In genomic region chr5:2888520-2889060, GRCh38 we compare ENCODE assay signal across 24 cellular contexts.
DNase-seq lines count a peak whose midpoint lies in the region; ATAC-seq and TF ChIP-seq lines count a peak whose summit lies in the region.
"Had no signal": no experiment of that assay in that cellular context is flagged by ENCODE, and none has a peak within 500 bp of the region (broad histone marks: within the 10 kb centered on the region; RNA-seq: fewer than 3 reads in every experiment).

No MANE protein-coding gene starts in this region.

- H3K4me2 ChIP-seq in neuronal stem cell (ENCODE audit: insufficient read depth, low read length, poor library complexity, severe bottlenecking): no peak overlapping the region
- H3K4me2 ChIP-seq: GM23338, SK-N-SH had no signal

- peaks cover 3% of the 10 kb centered on the region for H3K79me1 ChIP-seq in neuronal stem cell (ENCODE audit: low read depth, low read length)

- H2BK5ac ChIP-seq in neuronal stem cell (ENCODE audit: low read length): peak overlapping the region; percentile 30

- intact Hi-C loops in cardiac septum (cut with DNase I): no loop called here

- no peak overlapping the region for H2BK120ac ChIP-seq in neuronal stem cell (ENCODE audit: low read depth, low read length)

- H3K9ac ChIP-seq in neuronal stem cell (ENCODE audit: low read depth, low read length, poor library complexity): peak overlapping the region; percentile 46
- H3K9ac ChIP-seq: SK-N-SH had no signal

- peak overlapping the region; percentile 11 for H3K23ac ChIP-seq in neuronal stem cell (ENCODE audit: low read depth, low read length, poor library complexity)

- no peak overlapping the region for H4K91ac ChIP-seq in neuronal stem cell (ENCODE audit: low read depth, low read length, poor library complexity)

- H3K27me3 ChIP-seq in right atrium auricular region: no peaks in the 10 kb centered on the region
- no peaks in the 10 kb centered on the region for H3K27me3 ChIP-seq in neuronal stem cell (ENCODE audit: control insufficient read depth in 3 of 3, insufficient read depth in 3 of 3, low read depth in 1 of 3, low read length in 3 of 3)
- H3K27me3 ChIP-seq: MG63 had no signal

- H3K9me3 ChIP-seq in right atrium auricular region (no peaks in the 10 kb centered on the region), neuronal stem cell (replicated peaks in 1 of 2; ENCODE audit: control insufficient read depth in 2 of 2, insufficient read depth in 1 of 2, low read depth in 1 of 2, low read length in 2 of 2) (peaks cover 0 to 9% of the 10 kb centered on the region in 2 donors)
- H3K9me3 ChIP-seq: MG63, SK-N-SH had no signal

- H2BK15ac ChIP-seq in neuronal stem cell (ENCODE audit: low read length): no peak overlapping the region

- TF ChIP-seq CTCF in right atrium auricular region (IDR thresholded peaks at IDR 0.05): no peak

- H2AFZ ChIP-seq in neuronal stem cell (ENCODE audit: low read length): no peak overlapping the region
- H2AFZ ChIP-seq: GM23338 had no signal

- no CpG with 5 or more reads among the region's 5 CpGs for WGBS in neuronal stem cell (ENCODE audit: extremely low coverage in 2 of 2, insufficient read length in 2 of 2, insufficient replicate concordance in 1 of 2), 2 donors

- no peak for ATAC-seq in HG03196 (IDR thresholded peaks at IDR 0.05; ENCODE audit: unreplicated experiment)
- ATAC-seq: GM23338, HCT116, Panc1 had no signal

- no peak overlapping the region for H3K18ac ChIP-seq in neuronal stem cell (ENCODE audit: low read length)

- H3K4ac ChIP-seq in neuronal stem cell (ENCODE audit: low read length): no peak overlapping the region

- H3K27ac ChIP-seq in right atrium auricular region: no peak overlapping the region
- H3K27ac ChIP-seq in neuronal stem cell (replicated peaks; ENCODE audit: low read length): no peak overlapping the region
- H3K27ac ChIP-seq: 22Rv1 had no signal

- H3K4me3 ChIP-seq in right atrium auricular region (no peak overlapping the region), neuronal stem cell (ENCODE audit: low read length in 2 of 2) (peak overlapping the region in 1 of 2 donors; percentile 57)
- H3K4me3 ChIP-seq: GM23338, MG63 had no signal

- H3K14ac ChIP-seq in neuronal stem cell (ENCODE audit: low read length): no peak overlapping the region

- H4K8ac ChIP-seq in neuronal stem cell (ENCODE audit: low read depth, low read length): no peak overlapping the region

- H2AK5ac ChIP-seq in neuronal stem cell (ENCODE audit: low read depth, low read length): no peak overlapping the region

- no peaks in the 10 kb centered on the region for H3K4me1 ChIP-seq in right atrium auricular region
- H3K4me1 ChIP-seq in neuronal stem cell (ENCODE audit: control insufficient read depth in 2 of 2, insufficient read depth in 1 of 2, low read depth in 1 of 2, low read length in 2 of 2): no peaks in the 10 kb centered on the region

- H3K36me3 ChIP-seq in right atrium auricular region (no peaks in the 10 kb centered on the region), neuronal stem cell (replicated peaks in 1 of 2; ENCODE audit: control insufficient read depth in 2 of 2, insufficient read depth in 2 of 2, low read length in 2 of 2) (no peaks in the 10 kb centered on the region)
- H3K36me3 ChIP-seq: MG63 had no signal

- DNase-seq in cardiac septum (ENCODE audit: low spot score) (peak; percentile 56), right atrium auricular region (ENCODE audit: low spot score) (no peak), islet precursor cell (peak; percentile 25), neuronal stem cell (ENCODE audit: low spot score) (no peak), NCI-H1417 treated with DMSO at 0.1 percent for 48 hours (lab: John Stamatoyannopoulos, UW) (no peak)
- no peak for DNase-seq in stimulated activated CD4-positive, alpha-beta T cell treated with anti-CD3 and anti-CD28 coated beads, Interleukin-4, amount 100 ng/mL, for 1 hour
- DNase-seq in stimulated activated CD4-positive, alpha-beta T cell treated with anti-CD3 and anti-CD28 coated beads, Interleukin-2, amount 100 ng/mL, for 48 hours: no peak
- DNase-seq: AML-193; C1 segment of cervical spinal cord; Calu3; CD8-positive, alpha-beta memory T cell; MG63; NCI-H1417; NCI-H2029; NCI-H345; NCI-H524; NK-92 treated with Interleukin-12 subunit alpha and Interleukin-12 subunit beta, amount 100 ng/mL, for 24 hours; SIG-M5; SK-N-SH had no signal

- H2BK12ac ChIP-seq in neuronal stem cell (ENCODE audit: low read length): no peak overlapping the region

Comparison
In these comparisons a context has a peak if more than half of its experiments do, and no peak if none do; other contexts are left out.
1. DNase-seq: peak in cardiac septum (single experiment) and islet precursor cell (single experiment); none in right atrium auricular region (single experiment), neuronal stem cell (single experiment), NCI-H1417 treated with DMSO at 0.1 percent for 48 hours (single experiment), stimulated activated CD4-positive, alpha-beta T cell treated with anti-CD3 and anti-CD28 coated beads, Interleukin-4, amount 100 ng/mL, for 1 hour (single experiment) and stimulated activated CD4-positive, alpha-beta T cell treated with anti-CD3 and anti-CD28 coated beads, Interleukin-2, amount 100 ng/mL, for 48 hours (0 of 2).